8 cellular contexts compared by ENCODE assay signal in genomic region chr3:126752303-126753190, GRCh38. TPM values are rescaled to one million over a fixed set of nuclear protein-coding genes. Genes with fewer than 3 reads are reported as not detected.
DNase-seq lines count a peak whose midpoint lies in the region; ATAC-seq, FAIRE-seq and TF ChIP-seq lines count a peak whose summit lies in the region.

No MANE protein-coding gene starts in this region.

- H4K8ac ChIP-seq in H1 (ENCODE audit: extremely low read depth, insufficient read depth, low read length), result no peak overlapping the region

- H4K5ac ChIP-seq in H1 (ENCODE audit: insufficient read length, low read depth, low read length), result no peak overlapping the region

- ATAC-seq in HG02798 (IDR thresholded peaks at IDR 0.05; ENCODE audit: poor library complexity, unreplicated experiment), result peak; percentile 58
- ATAC-seq in memory B cell (ENCODE audit: low read depth), result peak; percentile 83
- no peak for ATAC-seq in GM18519 (IDR thresholded peaks at IDR 0.05; ENCODE audit: low FRiP score, unreplicated experiment)

- POLR2A ChIA-PET in H1 (lab: Charles Lee; ENCODE audit: partially characterized antibody), result interaction anchor here (0.7 to 2.7 kb wide), 6 partner anchors 64 to 248 kb away, joined by 3 to 14 read pairs (median 3); no protein-coding TSS in a partner anchor

- TF ChIP-seq EP300 in H1 (IDR thresholded peaks at IDR 0.05; ENCODE audit: borderline replicate concordance in 1 of 2, low read depth in 2 of 2, low read length in 2 of 2), result peak in 1 of 2 experiments; percentile 26; a peak in 1 of 3 replicates

- H3K23me2 ChIP-seq in H1 (ENCODE audit: low read depth, low read length), result no peaks in the 10 kb centered on the region

- H2BK5ac ChIP-seq in H1 (ENCODE audit: low read depth, low read length), result peak overlapping the region; percentile 69; the same call in 1 of the 2 replicates

- FAIRE-seq in H1 (lab: Jason Lieb, UNC), result peak; percentile 75

- H3K9me3 ChIP-seq in H1 (ENCODE audit: insufficient read depth in 2 of 2, low read depth in 1 of 2, low read length in 1 of 2), result no peaks in the 10 kb centered on the region

- H4K91ac ChIP-seq in H1 (replicated peaks; ENCODE audit: insufficient read length, low read length), result peak overlapping the region; percentile 3

- H2AK5ac ChIP-seq in H1 (ENCODE audit: low read depth, low read length), result peak overlapping the region; percentile 70

- H3K27ac Mint-ChIP-seq in memory B cell, result no peak overlapping the region

- H3K18ac ChIP-seq in H1 (ENCODE audit: extremely low read depth, low read length), result peak overlapping the region; percentile 51

- 61% methylated on average over 15 of the region's 15 CpGs; no CpG with 5 or more reads in 1 of the 2 experiments for WGBS in H1 (ENCODE audit: extremely low coverage in 1 of 2, insufficient coverage in 1 of 2, insufficient read length in 1 of 2, insufficient replicate concordance in 2 of 2, low coverage in 1 of 2, low lambda C conversion rate in 2 of 2, missing lambda C conversion rate in 1 of 2), 2 experiments

- peak; percentile 88 to 96 (median 93) for TF ChIP-seq CTCF in H1 (IDR thresholded peaks at IDR 0.05; ENCODE audit: control extremely low read depth in 1 of 3, insufficient read depth in 1 of 3, low read depth in 1 of 3, low read length in 3 of 3)

- no peaks in the 10 kb centered on the region for H3K27me3 ChIP-seq in H1 (replicated peaks in 1 of 4; ENCODE audit: control insufficient read depth in 3 of 4, extremely low read depth in 1 of 4, insufficient read depth in 3 of 4, low read length in 3 of 4)

- no peak overlapping the region for H3K4me3 Mint-ChIP-seq in memory B cell

- H2AFZ ChIP-seq in H1 (ENCODE audit: low read length), result no peak overlapping the region

- H2BK15ac ChIP-seq in H1 (ENCODE audit: low read length), result peak overlapping the region; percentile 67; the same call in 1 of the 2 replicates

- H3K36me3 Mint-ChIP-seq in memory B cell, result peaks cover 3% of the 10 kb centered on the region

- no peak overlapping the region for H3K14ac ChIP-seq in H1 (ENCODE audit: insufficient read length)

- no peak overlapping the region for H3K27ac ChIP-seq in H1 (ENCODE audit: low read depth, low read length)

- no peaks in the 10 kb centered on the region for H3K36me3 ChIP-seq in H1 (ENCODE audit: control insufficient read depth in 2 of 4, insufficient read depth in 4 of 4, low read length in 3 of 4)

- DNase-seq in ELR (ENCODE audit: low read depth) (peak; percentile 83), NCI-H345 treated with DMSO at 0.1 percent for 48 hours (lab: John Stamatoyannopoulos, UW; ENCODE audit: unreplicated experiment) (peak; percentile 29), H1 (ENCODE audit: low read depth in 1 of 2, low spot score in 2 of 2) (peak; percentile 78 to 90), memory B cell (ENCODE audit: low spot score in 2 of 2) (peak; percentile 49 to 62)
- DNase-seq in activated CD4-positive, alpha-beta T cell treated with anti-CD3 and anti-CD28 coated beads, Interleukin-2, amount 50 U/mL, for 4 hours, result peak; percentile 8 to 22
- peak; percentile 16 to 38 for DNase-seq in stimulated activated CD8-positive, alpha-beta memory T cell treated with anti-CD3 and anti-CD28 coated beads, Interleukin-2, amount 100 ng/mL, for 48 hours (ENCODE audit: low read depth in 2 of 2)

- H2BK20ac ChIP-seq in H1 (ENCODE audit: low read length), result 0 out of 2 replicates have a peak overlapping the region, but pooled peaks have one; percentile 40

- CTCF ChIA-PET in H1 (lab: Charles Lee; ENCODE audit: partially characterized antibody), result interaction anchor here (0.6 to 8.2 kb wide), 69 partner anchors 10 to 703 kb away, joined by 3 to 74 read pairs (median 4); partner anchors contain the start of gene PLXNA1

- H2BK120ac ChIP-seq in H1 (replicated peaks; ENCODE audit: low read depth, low read length), result no peak overlapping the region

- no peak overlapping the region for H3K23ac ChIP-seq in H1 (ENCODE audit: insufficient read length)

- peak overlapping the region in 1 of 2 experiments; percentile 40; a peak in 1 of 4 replicates for H3K4me2 ChIP-seq in H1 (ENCODE audit: insufficient read depth in 1 of 2, low read depth in 2 of 2, low read length in 2 of 2)

- H3K4me1 ChIP-seq in H1 (replicated peaks in 1 of 4; ENCODE audit: control insufficient read depth in 3 of 4, insufficient read depth in 4 of 4, low read length in 3 of 4), result peaks cover 14 to 18% (median 15%) of the 10 kb centered on the region in 4 experiments

- peak overlapping the region; percentile 78 for H2BK12ac ChIP-seq in H1 (ENCODE audit: low read depth, low read length)

- no peaks in the 10 kb centered on the region for H3K79me2 ChIP-seq in H1 (ENCODE audit: control insufficient read depth in 1 of 2, insufficient read depth in 2 of 2, low read length in 2 of 2)

- no peak overlapping the region for H3K4ac ChIP-seq in H1 (replicated peaks; ENCODE audit: insufficient read length, low read depth, low read length)

- no peaks in the 10 kb centered on the region; the same call in 1 of the 2 replicates for H3K79me1 ChIP-seq in H1 (ENCODE audit: low read depth, low read length)

- H3K27me3 Mint-ChIP-seq in memory B cell, result no peaks in the 10 kb centered on the region

- H3K56ac ChIP-seq in H1 (replicated peaks; ENCODE audit: insufficient read length, low read depth, low read length), result no peak overlapping the region

- TF ChIP-seq POLR2A in H1 (IDR thresholded peaks at IDR 0.05; ENCODE audit: control extremely low read depth in 1 of 2, low read depth in 2 of 2, low read length in 2 of 2), result no peak

- peak; percentile 99 for TF ChIP-seq RAD21 in H1 (IDR thresholded peaks at IDR 0.05 in 1 of 2, conservative IDR thresholded peaks at IDR 0.05 in 1 of 2; ENCODE audit: low read depth in 2 of 2, low read length in 2 of 2)

- peaks cover 2% of the 10 kb centered on the region for H3K4me1 Mint-ChIP-seq in memory B cell

- no peak overlapping the region for H3K4me3 ChIP-seq in H1 (ENCODE audit: extremely low read depth in 1 of 4, insufficient read depth in 2 of 4, low read depth in 3 of 4, low read length in 4 of 4)

- no peaks in the 10 kb centered on the region for H3K9me3 Mint-ChIP-seq in memory B cell

- no peak overlapping the region for H3K9ac ChIP-seq in H1 (replicated peaks in 1 of 4; ENCODE audit: extremely low read depth in 1 of 4, low read depth in 3 of 4, low read length in 3 of 4)

- H4K20me1 ChIP-seq in H1 (replicated peaks in 1 of 2; ENCODE audit: control insufficient read depth in 1 of 2, insufficient read depth in 2 of 2, low read length in 2 of 2), result no peaks in the 10 kb centered on the region

TF ChIP-seq in H1, 55 proteins besides CTCF, POLR2A, EP300 and RAD21 (continues in another document):
- no peak for TF ChIP-seq BRCA1 (IDR thresholded peaks at IDR 0.05; ENCODE audit: low read depth, low read length)
- no peak for TF ChIP-seq GTF2F1 (IDR thresholded peaks at IDR 0.05; ENCODE audit: borderline replicate concordance, low read depth, low read length)
- TF ChIP-seq RNF2 (IDR thresholded peaks at IDR 0.05; ENCODE audit: borderline replicate concordance, low read depth, low read length, missing control alignments, poor library complexity, severe bottlenecking), result no peak
- TF ChIP-seq MAX (IDR thresholded peaks at IDR 0.05), result peak; percentile 67
- no peak for TF ChIP-seq MAFK (IDR thresholded peaks at IDR 0.05; ENCODE audit: low read depth, low read length)

RNA-seq across cellular contexts. Expression of gene CHCHD6, which starts 48.5 kb away (rescaled TPM):
- total RNA-seq in H1 (2021; fragmentation: NEBNext Ultra II Directional; extraction: Animal tissue kit (Norgen Biotek cat#: 25700)), result 36.3 and 37.6 TPM in 2 replicates
- 32.4 and 39.4 TPM in 2 replicates for polyA plus RNA-seq in H1 (2011; rRNA removed)
- polyA plus RNA-seq in H1 (2011; cell fraction: cytosol; rRNA removed), result 55.3 TPM
- polyA plus RNA-seq in H1 (2011; cell fraction: nucleus; rRNA removed), result 34.8 TPM
- 33.9 to 47.2 TPM (median 45.8 TPM) in 4 replicates for polyA plus RNA-seq in H1 (2012, experiment 1 of 2)
- 38.8 TPM for polyA plus RNA-seq in H1 (2012, experiment 2 of 2)
- 30.0 TPM for polyA plus RNA-seq in H1 (2013, experiment 1 of 2)
- polyA plus RNA-seq in H1 (2013, experiment 2 of 2), result 30.2 TPM
- 5.7 and 8.8 TPM in 2 replicates for polyA minus RNA-seq in H1 (2011; rRNA and poly(A)+ RNA removed)
- 11.3 TPM for polyA minus RNA-seq in H1 (2011; cell fraction: cytosol; rRNA and poly(A)+ RNA removed)
- 14.6 TPM for polyA minus RNA-seq in H1 (2011; cell fraction: nucleus; rRNA and poly(A)+ RNA removed)

Comparison
In these comparisons a context has a peak if more than half of its experiments do, and no peak if none do; other contexts are left out.
1. DNase-seq: peak in every context shown above with its lines; median percentile 84 in H1; 83 in ELR; 56 in memory B cell; 29 in NCI-H345 treated with DMSO at 0.1 percent for 48 hours; 27 in stimulated activated CD8-positive, alpha-beta memory T cell treated with anti-CD3 and anti-CD28 coated beads, Interleukin-2, amount 100 ng/mL, for 48 hours; 15 in activated CD4-positive, alpha-beta T cell treated with anti-CD3 and anti-CD28 coated beads, Interleukin-2, amount 50 U/mL, for 4 hours.